Comparison of ENCODE assay signal across 13 cellular contexts in genomic region chr17:65532491-65532890, GRCh38. TPM values are rescaled to one million over a fixed set of nuclear protein-coding genes. Genes with fewer than 3 reads are reported as not detected.
DNase-seq lines count a peak whose midpoint lies in the region; ATAC-seq and TF ChIP-seq lines count a peak whose summit lies in the region.
"Had no signal": no experiment of that assay in that cellular context is flagged by ENCODE, and none has a peak within 500 bp of the region (broad histone marks: within the 10 kb centered on the region; RNA-seq: fewer than 3 reads in every experiment).

No MANE protein-coding gene starts in this region.

- intact Hi-C loops in breast epithelium (cut with DNase I; ENCODE audit: low total_unique reads) (no loop called here), MCF 10A (cut with micrococcal nuclease) (no loop called here), esophagus squamous epithelium (cut with DNase I) (no loop called here), upper lobe of right lung (cut with DNase I) (no loop called here)

- POLR2A ChIA-PET in MCF 10A (lab: Yijun Ruan, JAX) = no interaction called here

- H3K27me3 ChIP-seq in breast epithelium (no peaks in the 10 kb centered on the region), esophagus squamous epithelium (no peaks in the 10 kb centered on the region), upper lobe of right lung (no peaks in the 10 kb centered on the region)
- H3K27me3 ChIP-seq: brain microvascular endothelial cell, foreskin keratinocyte had no signal

- no peak overlapping the region for H3K27ac Mint-ChIP-seq in MCF 10A (ENCODE audit: low read depth, unreplicated experiment)
- H3K27ac Mint-ChIP-seq in nephron = peak overlapping the region; percentile 96 to 97 (median 97)

- H3K9me3 ChIP-seq in breast epithelium (no peaks in the 10 kb centered on the region), esophagus squamous epithelium (no peaks in the 10 kb centered on the region), upper lobe of right lung (no peaks in the 10 kb centered on the region)
- H3K9me3 ChIP-seq: SK-N-SH had no signal

- ATAC-seq in upper lobe of right lung (no peak), HG02852 (IDR thresholded peaks at IDR 0.05; ENCODE audit: unreplicated experiment) (no peak), GM21619 (IDR thresholded peaks at IDR 0.05; ENCODE audit: unreplicated experiment) (no peak)
- ATAC-seq: foreskin keratinocyte had no signal

- H3K36me3 Mint-ChIP-seq in MCF 10A (ENCODE audit: insufficient read depth, unreplicated experiment) (no peaks in the 10 kb centered on the region), nephron (ENCODE audit: low read depth) (peaks cover 67% of the 10 kb centered on the region)

- H3K27ac ChIP-seq in breast epithelium (peak overlapping the region; percentile 57 to 86), esophagus squamous epithelium (peak overlapping the region; percentile 34 to 78 (median 54)), upper lobe of right lung (peak overlapping the region; percentile 73)
- H3K27ac ChIP-seq: brain microvascular endothelial cell, foreskin keratinocyte had no signal

- CTCF ChIA-PET in MCF 10A (lab: Yijun Ruan, JAX) = no interaction called here

- BruUV-seq in MCF 10A (replicated peaks; lab: Mats Ljungman, UMichigan) = no TSS peak

- DNase-seq in breast epithelium (ENCODE audit: low spot score in 2 of 2) (no peak), MCF 10A (ENCODE audit: unreplicated experiment) (no peak), esophagus squamous epithelium (lab: John Stamatoyannopoulos, UW) (no peak), upper lobe of right lung (no peak), T-helper 1 cell (no peak)
- DNase-seq: brain microvascular endothelial cell; effector CD8-positive, alpha-beta T cell; foreskin keratinocyte; NCI-H226 had no signal

- H3K4me3 Mint-ChIP-seq in MCF 10A (ENCODE audit: unreplicated experiment) (no peak overlapping the region), nephron (peak overlapping the region in 1 of 3 experiments; percentile 48)

- TF ChIP-seq CTCF in breast epithelium (IDR thresholded peaks at IDR 0.05) (no peak), MCF 10A (IDR thresholded peaks at IDR 0.05; ENCODE audit: unreplicated experiment) (no peak), esophagus squamous epithelium (IDR thresholded peaks at IDR 0.05) (no peak), nephron (IDR thresholded peaks at IDR 0.05; ENCODE audit: unreplicated experiment in 3 of 3) (no peak), upper lobe of right lung (IDR thresholded peaks at IDR 0.05) (no peak)

- TF ChIP-seq POLR2A in breast epithelium (IDR thresholded peaks at IDR 0.05) (no peak), esophagus squamous epithelium (IDR thresholded peaks at IDR 0.05) (no peak)

- H3K4me3 ChIP-seq in breast epithelium (no peak overlapping the region), esophagus squamous epithelium (no peak overlapping the region), upper lobe of right lung (no peak overlapping the region)

- WGBS in esophagus squamous epithelium, 2 donors = 60% methylated on average over 2 of the region's 5 CpGs; no CpG with 5 or more reads in 1 of the 2 donors

- H3K4me1 ChIP-seq in breast epithelium (peaks cover 13 to 19% of the 10 kb centered on the region in 2 donors), esophagus squamous epithelium (peaks cover 8 to 53% (median 23%) of the 10 kb centered on the region in 3 donors), upper lobe of right lung (peaks cover 42% of the 10 kb centered on the region)
- H3K4me1 ChIP-seq: foreskin keratinocyte had no signal

- H3K4me1 Mint-ChIP-seq in MCF 10A (ENCODE audit: insufficient read depth, unreplicated experiment) (no peaks in the 10 kb centered on the region), nephron (peaks cover 66% of the 10 kb centered on the region)

- H3K36me3 ChIP-seq in breast epithelium (no peaks in the 10 kb centered on the region), esophagus squamous epithelium (peaks cover 3 to 72% (median 9%) of the 10 kb centered on the region in 3 donors), upper lobe of right lung (peaks cover 76% of the 10 kb centered on the region)
- H3K36me3 ChIP-seq: brain microvascular endothelial cell had no signal

- H3K27me3 Mint-ChIP-seq in MCF 10A (ENCODE audit: insufficient read depth, unreplicated experiment) = no peaks in the 10 kb centered on the region
- no peaks in the 10 kb centered on the region for H3K27me3 Mint-ChIP-seq in nephron (ENCODE audit: low read depth)

- H3K9me3 Mint-ChIP-seq in MCF 10A (ENCODE audit: unreplicated experiment) (no peaks in the 10 kb centered on the region), nephron (no peaks in the 10 kb centered on the region)

RNA-seq across cellular contexts. Expression of gene AXIN2, which starts 29.0 kb away (rescaled TPM):
- total RNA-seq in breast epithelium (10 to 100 TPM in 2 of 3 donors, 1 to 10 TPM in 1; 8.3 to 13.1 (median 10.5) TPM), MCF 10A (2022) (0.16 and 0.52 TPM in 2 replicates), esophagus squamous epithelium (10 to 100 TPM in 1 of 4 donors, 1 to 10 TPM in 2, under 1 TPM in 1; 0.83 to 10.9 (median 6.2) TPM), upper lobe of right lung (63.6 TPM)
